13 cellular contexts compared by ENCODE assay signal in genomic region chr2:100206731-100207255, GRCh38.
DNase-seq lines count a peak whose midpoint lies in the region; TF ChIP-seq lines count a peak whose summit lies in the region.
"Had no signal": no experiment of that assay in that cellular context is flagged by ENCODE, and none has a peak within 500 bp of the region (broad histone marks: within the 10 kb centered on the region; RNA-seq: fewer than 3 reads in every experiment).

No MANE protein-coding gene starts in this region.

- TF ChIP-seq RAD21 in SK-N-SH (IDR thresholded peaks at IDR 0.05; ENCODE audit: low read length) = no peak; the same call in 1 of the 2 replicates

- 58% methylated on average over 3 of the region's 3 CpGs for WGBS in SK-N-SH (ENCODE audit: low lambda C conversion rate)
- 96% methylated on average over 3 of the region's 3 CpGs for WGBS in tibial nerve, 2 donors

- TF ChIP-seq POLR2A in tibial nerve (IDR thresholded peaks at IDR 0.05) = no peak

- DNase-seq in NCI-H146 (lab: John Stamatoyannopoulos, UW) (peak; percentile 68), SK-N-SH (peak; percentile 33), amniotic epithelial cell (ENCODE audit: low read depth) (peak; percentile 59), NCI-H2107 (lab: John Stamatoyannopoulos, UW) (no peak), tibial nerve (ENCODE audit: low spot score in 2 of 2) (no peak)
- no peak for DNase-seq in effector memory CD4-positive, alpha-beta T cell
- DNase-seq: C1 segment of cervical spinal cord; Caco-2; CD4-positive, alpha-beta memory T cell; DMS153; DND-41; GOT3 had no signal

- no peak overlapping the region for H3K9ac ChIP-seq in SK-N-SH

- no peak overlapping the region for H2AFZ ChIP-seq in SK-N-SH (ENCODE audit: low read depth)

- TF ChIP-seq EP300 in SK-N-SH (IDR thresholded peaks at IDR 0.05; ENCODE audit: borderline replicate concordance in 1 of 2, low read depth in 1 of 2, low read length in 1 of 2) = peak in 1 of 2 experiments; percentile 86; a peak in 1 of 4 replicates
- no peak for TF ChIP-seq EP300 in tibial nerve (IDR thresholded peaks at IDR 0.05)

- POLR2A ChIA-PET in SK-N-SH (lab: Yijun Ruan, JAX) = no interaction called here

- H3K27me3 ChIP-seq in SK-N-SH (ENCODE audit: insufficient read depth) = no peaks in the 10 kb centered on the region
- H3K27me3 ChIP-seq in effector memory CD4-positive, alpha-beta T cell (replicated peaks; ENCODE audit: control insufficient read depth, insufficient read depth, low read length, poor library complexity, severe bottlenecking) = no peaks in the 10 kb centered on the region
- no peaks in the 10 kb centered on the region for H3K27me3 ChIP-seq in tibial nerve

- H3K4me2 ChIP-seq in SK-N-SH = no peak overlapping the region

- CTCF ChIA-PET in SK-N-SH (lab: Yijun Ruan, JAX) = interaction anchor here (0.8 to 3.0 kb wide), 13 partner anchors 21 to 647 kb away, joined by 3 to 12 read pairs (median 3); no protein-coding TSS in a partner anchor

- peak overlapping the region in 1 of 2 experiments; percentile 78; a peak in 2 of 4 replicates for H3K27ac ChIP-seq in SK-N-SH (ENCODE audit: low read depth in 2 of 2, low read length in 1 of 2)
- no peak overlapping the region for H3K27ac ChIP-seq in effector memory CD4-positive, alpha-beta T cell (ENCODE audit: insufficient read depth, low read length, poor library complexity, severe bottlenecking)
- H3K27ac ChIP-seq in tibial nerve = no peak overlapping the region

- no peaks in the 10 kb centered on the region for H3K79me2 ChIP-seq in SK-N-SH (ENCODE audit: insufficient read depth)

- H3K4me1 ChIP-seq in SK-N-SH (ENCODE audit: control insufficient read depth in 1 of 2, insufficient read depth in 2 of 2, low read depth in 1 of 2, low read length in 1 of 2) (peaks cover 0 to 47% of the 10 kb centered on the region in 2 experiments; a peak in 2 of 4 replicates), tibial nerve (no peaks in the 10 kb centered on the region)
- no peaks in the 10 kb centered on the region for H3K4me1 ChIP-seq in effector memory CD4-positive, alpha-beta T cell (ENCODE audit: control insufficient read depth, insufficient read depth, low read length, poor library complexity, severe bottlenecking)
- H3K4me1 ChIP-seq: Caco-2, HAP-1 had no signal

- H3K9me3 ChIP-seq in SK-N-SH (no peaks in the 10 kb centered on the region), tibial nerve (no peaks in the 10 kb centered on the region)
- no peaks in the 10 kb centered on the region for H3K9me3 ChIP-seq in effector memory CD4-positive, alpha-beta T cell (ENCODE audit: control insufficient read depth, low read length)
- H3K9me3 ChIP-seq: Caco-2, HAP-1 had no signal

- no peaks in the 10 kb centered on the region for H3K9me2 ChIP-seq in SK-N-SH

- H4K20me1 ChIP-seq in SK-N-SH (ENCODE audit: insufficient read depth) = no peaks in the 10 kb centered on the region

- H3K36me3 ChIP-seq in SK-N-SH (replicated peaks in 1 of 2; ENCODE audit: control insufficient read depth in 1 of 2, insufficient read depth in 2 of 2, low read length in 1 of 2) (no peaks in the 10 kb centered on the region), tibial nerve (no peaks in the 10 kb centered on the region)
- H3K36me3 ChIP-seq in effector memory CD4-positive, alpha-beta T cell (ENCODE audit: control insufficient read depth, insufficient read depth, low read length) = no peaks in the 10 kb centered on the region
- H3K36me3 ChIP-seq: HAP-1 had no signal

- H3F3A ChIP-seq in SK-N-SH (replicated peaks; ENCODE audit: insufficient read depth) = no peaks in the 10 kb centered on the region

- no peak for TF ChIP-seq CTCF in SK-N-SH (IDR thresholded peaks at IDR 0.05)
- TF ChIP-seq CTCF in tibial nerve (IDR thresholded peaks at IDR 0.05) = no peak

- H3K4me3 ChIP-seq in SK-N-SH (ENCODE audit: low read depth in 2 of 2, low read length in 1 of 2) = no peak overlapping the region
- H3K4me3 ChIP-seq in effector memory CD4-positive, alpha-beta T cell (ENCODE audit: insufficient read depth, low read depth, low read length, poor library complexity, severe bottlenecking) = no peak overlapping the region
- H3K4me3 ChIP-seq in tibial nerve = no peak overlapping the region
- H3K4me3 ChIP-seq: HAP-1 had no signal

TF ChIP-seq in SK-N-SH, 30 proteins besides CTCF, POLR2A, EP300 and RAD21:
- TF ChIP-seq NRF1 (IDR thresholded peaks at IDR 0.05; ENCODE audit: low read depth, low read length) = no peak
- no peak for TF ChIP-seq NFIC (IDR thresholded peaks at IDR 0.05; ENCODE audit: borderline replicate concordance)
- TF ChIP-seq RCOR1 (IDR thresholded peaks at IDR 0.05; ENCODE audit: low read length) = peak; percentile 70; the same call in 1 of the 2 replicates
- no peak for TF ChIP-seq PBX3 (IDR thresholded peaks at IDR 0.05)
- no peak for TF ChIP-seq MAX (IDR thresholded peaks at IDR 0.05; ENCODE audit: low read depth)
- TF ChIP-seq TEAD4 (IDR thresholded peaks at IDR 0.05; ENCODE audit: borderline replicate concordance, insufficient read depth) = no peak
- TF ChIP-seq CHD2 (IDR thresholded peaks at IDR 0.05; ENCODE audit: low read length, partially characterized antibody) = no peak
- no peak for TF ChIP-seq YY1 (IDR thresholded peaks at IDR 0.05; ENCODE audit: low read depth)
- TF ChIP-seq GABPA (IDR thresholded peaks at IDR 0.05; ENCODE audit: low read depth) = no peak
- no peak for TF ChIP-seq MEF2A (IDR thresholded peaks at IDR 0.05; ENCODE audit: borderline replicate concordance, low read depth)
- peak; percentile 83 for TF ChIP-seq FOXJ3 (CRISPR knock-in tag; IDR thresholded peaks at IDR 0.05)
- no peak for TF ChIP-seq FOSL2 (IDR thresholded peaks at IDR 0.05; ENCODE audit: borderline replicate concordance, low read depth)
- TF ChIP-seq RFX5 (IDR thresholded peaks at IDR 0.05; ENCODE audit: low read length) = no peak
- TF ChIP-seq SMC3 (IDR thresholded peaks at IDR 0.05; ENCODE audit: low read depth, low read length) = no peak
- TF ChIP-seq GATA2 (CRISPR knock-in tag; IDR thresholded peaks at IDR 0.05) = peak; percentile 92
- no peak for TF ChIP-seq ELF1 (IDR thresholded peaks at IDR 0.05)
- no peak for TF ChIP-seq TAF1 (IDR thresholded peaks at IDR 0.05; ENCODE audit: borderline replicate concordance, low read depth, low read length)

Comparison
In these comparisons a context has a peak if more than half of its experiments do, and no peak if none do; other contexts are left out.
1. DNase-seq: peak in NCI-H146 (single experiment), SK-N-SH (single experiment) and amniotic epithelial cell (single experiment); none in effector memory CD4-positive, alpha-beta T cell (0 of 3), NCI-H2107 (single experiment) and tibial nerve (0 of 2).